Comparison of ENCODE assay signal across 1 cellular context in genomic region chr13:48118025-48118424, GRCh38.
TF ChIP-seq lines count a peak whose summit lies in the region.

No MANE protein-coding gene starts in this region.

TF ChIP-seq in H1, 55 proteins besides CTCF, POLR2A, EP300 and RAD21:
- TF ChIP-seq RBBP5 (IDR thresholded peaks at IDR 0.05; ENCODE audit: borderline replicate concordance, low read depth, low read length) (no peak), SP2 (IDR thresholded peaks at IDR 0.05; ENCODE audit: low read length) (no peak), PHF8 (conservative IDR thresholded peaks at IDR 0.05; ENCODE audit: low read depth, low read length) (no peak), SRF (IDR thresholded peaks at IDR 0.05; ENCODE audit: low read depth, low read length) (no peak), ASH2L (IDR thresholded peaks at IDR 0.05; ENCODE audit: low read length) (no peak), TAF7 (optimal IDR thresholded peaks at IDR 0.05; ENCODE audit: borderline replicate concordance, low read depth, low read length) (no peak), RXRA (IDR thresholded peaks at IDR 0.05; ENCODE audit: insufficient read depth, low read depth, low read length) (no peak), SIX5 (IDR thresholded peaks at IDR 0.05; ENCODE audit: low read depth, low read length) (no peak), GTF2F1 (IDR thresholded peaks at IDR 0.05; ENCODE audit: borderline replicate concordance, low read depth, low read length) (no peak), CTBP2 (IDR thresholded peaks at IDR 0.05; ENCODE audit: borderline replicate concordance, insufficient read depth, insufficient read length, low read length) (no peak), SIN3A (conservative IDR thresholded peaks at IDR 0.05 in 1 of 2, IDR thresholded peaks at IDR 0.05 in 1 of 2; ENCODE audit: low read depth in 1 of 2, low read length in 2 of 2) (no peak), TEAD4 (IDR thresholded peaks at IDR 0.05; ENCODE audit: low read depth, low read length) (no peak)
- TF ChIP-seq, protein P1, sequence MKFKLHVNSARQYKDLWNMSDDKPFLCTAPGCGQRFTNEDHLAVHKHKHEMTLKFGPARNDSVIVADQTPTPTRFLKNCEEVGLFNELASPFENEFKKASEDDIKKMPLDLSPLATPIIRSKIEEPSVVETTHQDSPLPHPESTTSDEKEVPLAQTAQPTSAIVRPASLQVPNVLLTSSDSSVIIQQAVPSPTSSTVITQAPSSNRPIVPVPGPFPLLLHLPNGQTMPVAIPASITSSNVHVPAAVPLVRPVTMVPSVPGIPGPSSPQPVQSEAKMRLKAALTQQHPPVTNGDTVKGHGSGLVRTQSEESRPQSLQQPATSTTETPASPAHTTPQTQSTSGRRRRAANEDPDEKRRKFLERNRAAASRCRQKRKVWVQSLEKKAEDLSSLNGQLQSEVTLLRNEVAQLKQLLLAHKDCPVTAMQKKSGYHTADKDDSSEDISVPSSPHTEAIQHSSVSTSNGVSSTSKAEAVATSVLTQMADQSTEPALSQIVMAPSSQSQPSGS (IDR thresholded peaks at IDR 0.05; ENCODE audit: low read length) = no peak
- TF ChIP-seq, protein P2, sequence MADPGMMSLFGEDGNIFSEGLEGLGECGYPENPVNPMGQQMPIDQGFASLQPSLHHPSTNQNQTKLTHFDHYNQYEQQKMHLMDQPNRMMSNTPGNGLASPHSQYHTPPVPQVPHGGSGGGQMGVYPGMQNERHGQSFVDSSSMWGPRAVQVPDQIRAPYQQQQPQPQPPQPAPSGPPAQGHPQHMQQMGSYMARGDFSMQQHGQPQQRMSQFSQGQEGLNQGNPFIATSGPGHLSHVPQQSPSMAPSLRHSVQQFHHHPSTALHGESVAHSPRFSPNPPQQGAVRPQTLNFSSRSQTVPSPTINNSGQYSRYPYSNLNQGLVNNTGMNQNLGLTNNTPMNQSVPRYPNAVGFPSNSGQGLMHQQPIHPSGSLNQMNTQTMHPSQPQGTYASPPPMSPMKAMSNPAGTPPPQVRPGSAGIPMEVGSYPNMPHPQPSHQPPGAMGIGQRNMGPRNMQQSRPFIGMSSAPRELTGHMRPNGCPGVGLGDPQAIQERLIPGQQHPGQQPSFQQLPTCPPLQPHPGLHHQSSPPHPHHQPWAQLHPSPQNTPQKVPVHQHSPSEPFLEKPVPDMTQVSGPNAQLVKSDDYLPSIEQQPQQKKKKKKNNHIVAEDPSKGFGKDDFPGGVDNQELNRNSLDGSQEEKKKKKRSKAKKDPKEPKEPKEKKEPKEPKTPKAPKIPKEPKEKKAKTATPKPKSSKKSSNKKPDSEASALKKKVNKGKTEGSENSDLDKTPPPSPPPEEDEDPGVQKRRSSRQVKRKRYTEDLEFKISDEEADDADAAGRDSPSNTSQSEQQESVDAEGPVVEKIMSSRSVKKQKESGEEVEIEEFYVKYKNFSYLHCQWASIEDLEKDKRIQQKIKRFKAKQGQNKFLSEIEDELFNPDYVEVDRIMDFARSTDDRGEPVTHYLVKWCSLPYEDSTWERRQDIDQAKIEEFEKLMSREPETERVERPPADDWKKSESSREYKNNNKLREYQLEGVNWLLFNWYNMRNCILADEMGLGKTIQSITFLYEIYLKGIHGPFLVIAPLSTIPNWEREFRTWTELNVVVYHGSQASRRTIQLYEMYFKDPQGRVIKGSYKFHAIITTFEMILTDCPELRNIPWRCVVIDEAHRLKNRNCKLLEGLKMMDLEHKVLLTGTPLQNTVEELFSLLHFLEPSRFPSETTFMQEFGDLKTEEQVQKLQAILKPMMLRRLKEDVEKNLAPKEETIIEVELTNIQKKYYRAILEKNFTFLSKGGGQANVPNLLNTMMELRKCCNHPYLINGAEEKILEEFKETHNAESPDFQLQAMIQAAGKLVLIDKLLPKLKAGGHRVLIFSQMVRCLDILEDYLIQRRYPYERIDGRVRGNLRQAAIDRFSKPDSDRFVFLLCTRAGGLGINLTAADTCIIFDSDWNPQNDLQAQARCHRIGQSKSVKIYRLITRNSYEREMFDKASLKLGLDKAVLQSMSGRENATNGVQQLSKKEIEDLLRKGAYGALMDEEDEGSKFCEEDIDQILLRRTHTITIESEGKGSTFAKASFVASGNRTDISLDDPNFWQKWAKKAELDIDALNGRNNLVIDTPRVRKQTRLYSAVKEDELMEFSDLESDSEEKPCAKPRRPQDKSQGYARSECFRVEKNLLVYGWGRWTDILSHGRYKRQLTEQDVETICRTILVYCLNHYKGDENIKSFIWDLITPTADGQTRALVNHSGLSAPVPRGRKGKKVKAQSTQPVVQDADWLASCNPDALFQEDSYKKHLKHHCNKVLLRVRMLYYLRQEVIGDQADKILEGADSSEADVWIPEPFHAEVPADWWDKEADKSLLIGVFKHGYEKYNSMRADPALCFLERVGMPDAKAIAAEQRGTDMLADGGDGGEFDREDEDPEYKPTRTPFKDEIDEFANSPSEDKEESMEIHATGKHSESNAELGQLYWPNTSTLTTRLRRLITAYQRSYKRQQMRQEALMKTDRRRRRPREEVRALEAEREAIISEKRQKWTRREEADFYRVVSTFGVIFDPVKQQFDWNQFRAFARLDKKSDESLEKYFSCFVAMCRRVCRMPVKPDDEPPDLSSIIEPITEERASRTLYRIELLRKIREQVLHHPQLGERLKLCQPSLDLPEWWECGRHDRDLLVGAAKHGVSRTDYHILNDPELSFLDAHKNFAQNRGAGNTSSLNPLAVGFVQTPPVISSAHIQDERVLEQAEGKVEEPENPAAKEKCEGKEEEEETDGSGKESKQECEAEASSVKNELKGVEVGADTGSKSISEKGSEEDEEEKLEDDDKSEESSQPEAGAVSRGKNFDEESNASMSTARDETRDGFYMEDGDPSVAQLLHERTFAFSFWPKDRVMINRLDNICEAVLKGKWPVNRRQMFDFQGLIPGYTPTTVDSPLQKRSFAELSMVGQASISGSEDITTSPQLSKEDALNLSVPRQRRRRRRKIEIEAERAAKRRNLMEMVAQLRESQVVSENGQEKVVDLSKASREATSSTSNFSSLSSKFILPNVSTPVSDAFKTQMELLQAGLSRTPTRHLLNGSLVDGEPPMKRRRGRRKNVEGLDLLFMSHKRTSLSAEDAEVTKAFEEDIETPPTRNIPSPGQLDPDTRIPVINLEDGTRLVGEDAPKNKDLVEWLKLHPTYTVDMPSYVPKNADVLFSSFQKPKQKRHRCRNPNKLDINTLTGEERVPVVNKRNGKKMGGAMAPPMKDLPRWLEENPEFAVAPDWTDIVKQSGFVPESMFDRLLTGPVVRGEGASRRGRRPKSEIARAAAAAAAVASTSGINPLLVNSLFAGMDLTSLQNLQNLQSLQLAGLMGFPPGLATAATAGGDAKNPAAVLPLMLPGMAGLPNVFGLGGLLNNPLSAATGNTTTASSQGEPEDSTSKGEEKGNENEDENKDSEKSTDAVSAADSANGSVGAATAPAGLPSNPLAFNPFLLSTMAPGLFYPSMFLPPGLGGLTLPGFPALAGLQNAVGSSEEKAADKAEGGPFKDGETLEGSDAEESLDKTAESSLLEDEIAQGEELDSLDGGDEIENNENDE (IDR thresholded peaks at IDR 0.05; ENCODE audit: insufficient replicate concordance, low read length) = no peak
